In the genomic region with DNA sequence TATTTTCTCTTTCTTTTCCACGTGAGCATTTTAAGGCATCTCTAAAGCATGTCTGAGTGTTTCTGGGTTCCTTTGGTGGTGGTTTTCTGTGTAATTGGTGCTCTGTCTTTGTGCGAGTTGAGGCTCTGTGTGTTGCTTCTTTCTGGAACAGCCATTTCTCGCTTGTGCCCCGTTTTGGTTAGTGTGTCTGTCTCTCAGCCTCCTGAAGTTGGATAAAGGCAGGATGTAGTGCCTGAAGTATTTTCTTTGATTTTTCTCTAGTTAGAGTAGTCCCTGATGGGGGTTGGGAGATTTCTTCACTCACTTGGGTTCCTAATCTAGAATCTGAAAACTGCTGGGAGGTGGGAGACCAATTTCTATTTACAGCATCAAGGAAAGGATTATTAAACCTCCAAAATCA, we compare ENCODE assay signal across 1 cellular context.
TF ChIP-seq lines count a peak whose summit lies in the region.

No MANE protein-coding gene starts in this region.

TF ChIP-seq in H1, 55 proteins besides CTCF, POLR2A, EP300 and RAD21 (continued from another document):
- TF ChIP-seq, protein P1, sequence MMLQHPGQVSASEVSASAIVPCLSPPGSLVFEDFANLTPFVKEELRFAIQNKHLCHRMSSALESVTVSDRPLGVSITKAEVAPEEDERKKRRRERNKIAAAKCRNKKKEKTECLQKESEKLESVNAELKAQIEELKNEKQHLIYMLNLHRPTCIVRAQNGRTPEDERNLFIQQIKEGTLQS (IDR thresholded peaks at IDR 0.05; ENCODE audit: insufficient read depth, low read depth, low read length), result no peak
- TF ChIP-seq CBX8 (IDR thresholded peaks at IDR 0.05; ENCODE audit: borderline replicate concordance, low read depth, low read length) (no peak), TCF12 (IDR thresholded peaks at IDR 0.05; ENCODE audit: low read depth, low read length) (no peak), CHD2 (IDR thresholded peaks at IDR 0.05; ENCODE audit: low read length) (no peak), NANOG (IDR thresholded peaks at IDR 0.05; ENCODE audit: insufficient read depth, low read depth, low read length, poor library complexity, severe bottlenecking) (no peak), SAP30 (IDR thresholded peaks at IDR 0.05; ENCODE audit: insufficient read depth, insufficient replicate concordance, low read length) (no peak), RNF2 (IDR thresholded peaks at IDR 0.05; ENCODE audit: borderline replicate concordance, low read depth, low read length, missing control alignments, poor library complexity, severe bottlenecking) (no peak), ZNF274 (IDR thresholded peaks at IDR 0.05; ENCODE audit: borderline replicate concordance, extremely low read depth, low read length) (no peak), EGR1 (IDR thresholded peaks at IDR 0.05; ENCODE audit: borderline replicate concordance, low read depth, low read length) (no peak), RFX5 (IDR thresholded peaks at IDR 0.05; ENCODE audit: borderline replicate concordance, low read depth, low read length) (no peak)
- TF ChIP-seq, protein P2, sequence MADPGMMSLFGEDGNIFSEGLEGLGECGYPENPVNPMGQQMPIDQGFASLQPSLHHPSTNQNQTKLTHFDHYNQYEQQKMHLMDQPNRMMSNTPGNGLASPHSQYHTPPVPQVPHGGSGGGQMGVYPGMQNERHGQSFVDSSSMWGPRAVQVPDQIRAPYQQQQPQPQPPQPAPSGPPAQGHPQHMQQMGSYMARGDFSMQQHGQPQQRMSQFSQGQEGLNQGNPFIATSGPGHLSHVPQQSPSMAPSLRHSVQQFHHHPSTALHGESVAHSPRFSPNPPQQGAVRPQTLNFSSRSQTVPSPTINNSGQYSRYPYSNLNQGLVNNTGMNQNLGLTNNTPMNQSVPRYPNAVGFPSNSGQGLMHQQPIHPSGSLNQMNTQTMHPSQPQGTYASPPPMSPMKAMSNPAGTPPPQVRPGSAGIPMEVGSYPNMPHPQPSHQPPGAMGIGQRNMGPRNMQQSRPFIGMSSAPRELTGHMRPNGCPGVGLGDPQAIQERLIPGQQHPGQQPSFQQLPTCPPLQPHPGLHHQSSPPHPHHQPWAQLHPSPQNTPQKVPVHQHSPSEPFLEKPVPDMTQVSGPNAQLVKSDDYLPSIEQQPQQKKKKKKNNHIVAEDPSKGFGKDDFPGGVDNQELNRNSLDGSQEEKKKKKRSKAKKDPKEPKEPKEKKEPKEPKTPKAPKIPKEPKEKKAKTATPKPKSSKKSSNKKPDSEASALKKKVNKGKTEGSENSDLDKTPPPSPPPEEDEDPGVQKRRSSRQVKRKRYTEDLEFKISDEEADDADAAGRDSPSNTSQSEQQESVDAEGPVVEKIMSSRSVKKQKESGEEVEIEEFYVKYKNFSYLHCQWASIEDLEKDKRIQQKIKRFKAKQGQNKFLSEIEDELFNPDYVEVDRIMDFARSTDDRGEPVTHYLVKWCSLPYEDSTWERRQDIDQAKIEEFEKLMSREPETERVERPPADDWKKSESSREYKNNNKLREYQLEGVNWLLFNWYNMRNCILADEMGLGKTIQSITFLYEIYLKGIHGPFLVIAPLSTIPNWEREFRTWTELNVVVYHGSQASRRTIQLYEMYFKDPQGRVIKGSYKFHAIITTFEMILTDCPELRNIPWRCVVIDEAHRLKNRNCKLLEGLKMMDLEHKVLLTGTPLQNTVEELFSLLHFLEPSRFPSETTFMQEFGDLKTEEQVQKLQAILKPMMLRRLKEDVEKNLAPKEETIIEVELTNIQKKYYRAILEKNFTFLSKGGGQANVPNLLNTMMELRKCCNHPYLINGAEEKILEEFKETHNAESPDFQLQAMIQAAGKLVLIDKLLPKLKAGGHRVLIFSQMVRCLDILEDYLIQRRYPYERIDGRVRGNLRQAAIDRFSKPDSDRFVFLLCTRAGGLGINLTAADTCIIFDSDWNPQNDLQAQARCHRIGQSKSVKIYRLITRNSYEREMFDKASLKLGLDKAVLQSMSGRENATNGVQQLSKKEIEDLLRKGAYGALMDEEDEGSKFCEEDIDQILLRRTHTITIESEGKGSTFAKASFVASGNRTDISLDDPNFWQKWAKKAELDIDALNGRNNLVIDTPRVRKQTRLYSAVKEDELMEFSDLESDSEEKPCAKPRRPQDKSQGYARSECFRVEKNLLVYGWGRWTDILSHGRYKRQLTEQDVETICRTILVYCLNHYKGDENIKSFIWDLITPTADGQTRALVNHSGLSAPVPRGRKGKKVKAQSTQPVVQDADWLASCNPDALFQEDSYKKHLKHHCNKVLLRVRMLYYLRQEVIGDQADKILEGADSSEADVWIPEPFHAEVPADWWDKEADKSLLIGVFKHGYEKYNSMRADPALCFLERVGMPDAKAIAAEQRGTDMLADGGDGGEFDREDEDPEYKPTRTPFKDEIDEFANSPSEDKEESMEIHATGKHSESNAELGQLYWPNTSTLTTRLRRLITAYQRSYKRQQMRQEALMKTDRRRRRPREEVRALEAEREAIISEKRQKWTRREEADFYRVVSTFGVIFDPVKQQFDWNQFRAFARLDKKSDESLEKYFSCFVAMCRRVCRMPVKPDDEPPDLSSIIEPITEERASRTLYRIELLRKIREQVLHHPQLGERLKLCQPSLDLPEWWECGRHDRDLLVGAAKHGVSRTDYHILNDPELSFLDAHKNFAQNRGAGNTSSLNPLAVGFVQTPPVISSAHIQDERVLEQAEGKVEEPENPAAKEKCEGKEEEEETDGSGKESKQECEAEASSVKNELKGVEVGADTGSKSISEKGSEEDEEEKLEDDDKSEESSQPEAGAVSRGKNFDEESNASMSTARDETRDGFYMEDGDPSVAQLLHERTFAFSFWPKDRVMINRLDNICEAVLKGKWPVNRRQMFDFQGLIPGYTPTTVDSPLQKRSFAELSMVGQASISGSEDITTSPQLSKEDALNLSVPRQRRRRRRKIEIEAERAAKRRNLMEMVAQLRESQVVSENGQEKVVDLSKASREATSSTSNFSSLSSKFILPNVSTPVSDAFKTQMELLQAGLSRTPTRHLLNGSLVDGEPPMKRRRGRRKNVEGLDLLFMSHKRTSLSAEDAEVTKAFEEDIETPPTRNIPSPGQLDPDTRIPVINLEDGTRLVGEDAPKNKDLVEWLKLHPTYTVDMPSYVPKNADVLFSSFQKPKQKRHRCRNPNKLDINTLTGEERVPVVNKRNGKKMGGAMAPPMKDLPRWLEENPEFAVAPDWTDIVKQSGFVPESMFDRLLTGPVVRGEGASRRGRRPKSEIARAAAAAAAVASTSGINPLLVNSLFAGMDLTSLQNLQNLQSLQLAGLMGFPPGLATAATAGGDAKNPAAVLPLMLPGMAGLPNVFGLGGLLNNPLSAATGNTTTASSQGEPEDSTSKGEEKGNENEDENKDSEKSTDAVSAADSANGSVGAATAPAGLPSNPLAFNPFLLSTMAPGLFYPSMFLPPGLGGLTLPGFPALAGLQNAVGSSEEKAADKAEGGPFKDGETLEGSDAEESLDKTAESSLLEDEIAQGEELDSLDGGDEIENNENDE (IDR thresholded peaks at IDR 0.05; ENCODE audit: insufficient replicate concordance, low read length), result no peak
- TF ChIP-seq, protein P3, sequence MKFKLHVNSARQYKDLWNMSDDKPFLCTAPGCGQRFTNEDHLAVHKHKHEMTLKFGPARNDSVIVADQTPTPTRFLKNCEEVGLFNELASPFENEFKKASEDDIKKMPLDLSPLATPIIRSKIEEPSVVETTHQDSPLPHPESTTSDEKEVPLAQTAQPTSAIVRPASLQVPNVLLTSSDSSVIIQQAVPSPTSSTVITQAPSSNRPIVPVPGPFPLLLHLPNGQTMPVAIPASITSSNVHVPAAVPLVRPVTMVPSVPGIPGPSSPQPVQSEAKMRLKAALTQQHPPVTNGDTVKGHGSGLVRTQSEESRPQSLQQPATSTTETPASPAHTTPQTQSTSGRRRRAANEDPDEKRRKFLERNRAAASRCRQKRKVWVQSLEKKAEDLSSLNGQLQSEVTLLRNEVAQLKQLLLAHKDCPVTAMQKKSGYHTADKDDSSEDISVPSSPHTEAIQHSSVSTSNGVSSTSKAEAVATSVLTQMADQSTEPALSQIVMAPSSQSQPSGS (IDR thresholded peaks at IDR 0.05; ENCODE audit: low read length), result no peak
